In genomic region chr9:115524467-115525059, GRCh38 we compare ENCODE assay signal across 8 cellular contexts.
A peak's percentile ranks its signal among the peaks of the same experiment; 100 is the strongest.
DNase-seq lines count a peak whose midpoint lies in the region; ATAC-seq and FAIRE-seq lines count a peak whose summit lies in the region.

No MANE protein-coding gene starts in this region.

- DNase-seq in G401 (ENCODE audit: low spot score) (peak; percentile 37), Kasumi-1 (lab: John Stamatoyannopoulos, UW) (peak; percentile 24 to 54), SK-N-DZ (ENCODE audit: low spot score) (peak; percentile 62), fibroblast of gingiva (ENCODE audit: low read depth) (peak; percentile 49), neuronal stem cell (ENCODE audit: low spot score) (peak; percentile 68)

- H3K4me2 ChIP-seq in neuronal stem cell (ENCODE audit: insufficient read depth, low read length, poor library complexity, severe bottlenecking): no peak overlapping the region

- no CpG with 5 or more reads among the region's 3 CpGs for WGBS in neuronal stem cell (ENCODE audit: extremely low coverage in 2 of 2, insufficient read length in 2 of 2, insufficient replicate concordance in 1 of 2), 2 donors

- H3K14ac ChIP-seq in neuronal stem cell (ENCODE audit: low read length): no peak overlapping the region

- H3K27me3 ChIP-seq in neuronal stem cell (ENCODE audit: control insufficient read depth in 3 of 3, insufficient read depth in 3 of 3, low read depth in 1 of 3, low read length in 3 of 3): no peaks in the 10 kb centered on the region

- no peak overlapping the region for H4K8ac ChIP-seq in neuronal stem cell (ENCODE audit: low read depth, low read length)

- FAIRE-seq in A204.1 (lab: Jason Lieb, UNC): peak; percentile 9

- H2BK5ac ChIP-seq in neuronal stem cell (ENCODE audit: low read length): no peak overlapping the region

- H3K27ac ChIP-seq in neuronal stem cell (replicated peaks; ENCODE audit: low read length): no peak overlapping the region

- H3K23ac ChIP-seq in neuronal stem cell (ENCODE audit: low read depth, low read length, poor library complexity): no peak overlapping the region

- peaks cover 0 to 2% of the 10 kb centered on the region in 2 donors for H3K4me1 ChIP-seq in neuronal stem cell (ENCODE audit: control insufficient read depth in 2 of 2, insufficient read depth in 1 of 2, low read depth in 1 of 2, low read length in 2 of 2)

- H3K18ac ChIP-seq in neuronal stem cell (ENCODE audit: low read length): no peak overlapping the region

- ATAC-seq in GM19324 (IDR thresholded peaks at IDR 0.05; ENCODE audit: low FRiP score, unreplicated experiment) (no peak), HG02763 (IDR thresholded peaks at IDR 0.05; ENCODE audit: unreplicated experiment) (no peak)

- no peak overlapping the region for H2BK15ac ChIP-seq in neuronal stem cell (ENCODE audit: low read length)

- no peak overlapping the region for H2BK120ac ChIP-seq in neuronal stem cell (ENCODE audit: low read depth, low read length)

- H4K91ac ChIP-seq in neuronal stem cell (ENCODE audit: low read depth, low read length, poor library complexity): no peak overlapping the region

- no peak overlapping the region for H2AK5ac ChIP-seq in neuronal stem cell (ENCODE audit: low read depth, low read length)

- H2AFZ ChIP-seq in neuronal stem cell (ENCODE audit: low read length): no peak overlapping the region

- no peak overlapping the region for H2BK12ac ChIP-seq in neuronal stem cell (ENCODE audit: low read length)

- no peaks in the 10 kb centered on the region for H3K36me3 ChIP-seq in neuronal stem cell (replicated peaks in 1 of 2; ENCODE audit: control insufficient read depth in 2 of 2, insufficient read depth in 2 of 2, low read length in 2 of 2)

- no peak overlapping the region for H3K9ac ChIP-seq in neuronal stem cell (ENCODE audit: low read depth, low read length, poor library complexity)

- in situ Hi-C loops in G401 (cut with HindIII; ENCODE audit: low sequenced_read_pairs): no loop called here

- H3K79me1 ChIP-seq in neuronal stem cell (ENCODE audit: low read depth, low read length): no peaks in the 10 kb centered on the region

- no peaks in the 10 kb centered on the region for H3K9me3 ChIP-seq in neuronal stem cell (replicated peaks in 1 of 2; ENCODE audit: control insufficient read depth in 2 of 2, insufficient read depth in 1 of 2, low read depth in 1 of 2, low read length in 2 of 2)

- no peak overlapping the region for H3K4me3 ChIP-seq in neuronal stem cell (ENCODE audit: low read length in 2 of 2)

- no peak overlapping the region for H3K4ac ChIP-seq in neuronal stem cell (ENCODE audit: low read length)
